30 cellular contexts compared by ENCODE assay signal in the genomic region with DNA sequence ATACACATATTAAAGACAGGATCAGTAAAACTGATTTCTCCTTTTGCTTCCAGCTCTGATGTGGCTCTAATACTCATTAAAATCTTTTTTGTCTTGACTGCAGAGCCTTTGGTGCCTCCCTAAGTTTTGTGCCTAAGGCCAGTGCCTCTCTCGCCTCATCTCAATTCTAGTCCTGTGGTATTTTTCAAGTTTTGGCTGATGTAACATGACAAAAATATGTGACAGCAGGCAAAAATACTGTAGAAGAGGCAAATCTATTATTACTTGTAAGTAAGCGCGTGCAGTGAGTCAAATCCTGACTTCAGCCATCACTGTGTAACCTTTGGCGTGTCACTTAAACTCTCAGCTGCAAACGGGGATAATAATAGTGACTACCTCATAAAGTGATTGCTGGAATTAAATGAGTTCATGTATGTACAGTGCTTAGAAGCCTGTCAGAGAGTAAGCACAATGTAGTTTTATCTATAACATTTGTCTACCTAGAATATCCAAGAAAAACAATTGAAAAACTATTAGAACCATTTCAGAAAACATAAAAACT.
DNase-seq lines count a peak whose midpoint lies in the region; ATAC-seq and TF ChIP-seq lines count a peak whose summit lies in the region.
"Had no signal": no experiment of that assay in that cellular context is flagged by ENCODE, and none has a peak within 500 bp of the region (broad histone marks: within the 10 kb centered on the region; RNA-seq: fewer than 3 reads in every experiment).

No MANE protein-coding gene starts in this region.

- H3K27ac ChIP-seq in SK-N-MC: peak overlapping the region; percentile 86
- H3K27ac ChIP-seq in neural cell (ENCODE audit: low read length): peak overlapping the region; percentile 70
- no peak overlapping the region for H3K27ac ChIP-seq in lower lobe of right lung
- H3K27ac ChIP-seq: A549, GM23248 had no signal

- peak; percentile 75 for TF ChIP-seq EP300 in neural cell (conservative IDR thresholded peaks at IDR 0.05; ENCODE audit: poor library complexity, severe bottlenecking)

- no peaks in the 10 kb centered on the region for H3K79me2 ChIP-seq in neural cell (replicated peaks; ENCODE audit: insufficient read depth, low read length)

- ATAC-seq in left ventricle myocardium superior (peak; percentile 91), lower lobe of right lung (no peak)
- ATAC-seq: A549; CD8-positive, alpha-beta T cell; HepG2 had no signal

- no peak overlapping the region for H3K4me2 ChIP-seq in neural cell (ENCODE audit: low read length)
- H3K4me2 ChIP-seq: A549 had no signal

- TF ChIP-seq RAD21 in neural cell (conservative IDR thresholded peaks at IDR 0.05): no peak

- H3K9me3 ChIP-seq in SK-N-MC (ENCODE audit: low read depth, low read length): peaks cover 10% of the 10 kb centered on the region; the same call in 1 of the 2 replicates
- H3K9me3 ChIP-seq in neural cell (ENCODE audit: low read length): no peaks in the 10 kb centered on the region
- H3K9me3 ChIP-seq in lower lobe of right lung: no peaks in the 10 kb centered on the region
- H3K9me3 ChIP-seq: A549, Caco-2 had no signal

- H3K4me3 ChIP-seq in SK-N-MC (peak overlapping the region; percentile 37), neural cell (ENCODE audit: low read length) (peak overlapping the region; percentile 9), lower lobe of right lung (no peak overlapping the region)
- H3K4me3 ChIP-seq: A549, GM23248 had no signal

- no peaks in the 10 kb centered on the region for H3K9me2 ChIP-seq in neural cell (ENCODE audit: insufficient read depth, low read length)

- peak overlapping the region; percentile 52 for H3K9ac ChIP-seq in SK-N-MC (ENCODE audit: insufficient read length)
- peak overlapping the region; percentile 34 for H3K9ac ChIP-seq in neural cell (ENCODE audit: low read length)
- H3K9ac ChIP-seq: GM23248 had no signal

- no peaks in the 10 kb centered on the region for H3K4me1 ChIP-seq in lower lobe of right lung
- H3K4me1 ChIP-seq: A549, Caco-2 had no signal

- no peak for DNase-seq in left ventricle myocardium superior
- no peak for DNase-seq in cardiac septum (ENCODE audit: low spot score)
- no peak for DNase-seq in SK-N-MC (ENCODE audit: low read depth, low spot score)
- DNase-seq in OCI-M1 (lab: John Stamatoyannopoulos, UW): no peak
- DNase-seq in lower lobe of right lung: no peak
- no peak for DNase-seq in NCI-H345 treated with DMSO at 0.1 percent for 48 hours (lab: John Stamatoyannopoulos, UW; ENCODE audit: unreplicated experiment)
- DNase-seq: AML-193; C1 segment of cervical spinal cord; Caco-2; CD8-positive, alpha-beta T cell; DMS 273 treated with DMSO at 0.1 percent for 48 hours; DMS79 treated with DMSO at 0.1 percent for 48 hours; GF-D8; GM23248; H9; Karpas-422; NCI-H1092; NCI-H1417 treated with DMSO at 0.1 percent for 48 hours; NCI-H1694 treated with DMSO at 0.1 percent for 48 hours; NCI-H2081; NCI-H2171; NCI-H446; NCI-H526; NCI-H82; NK-92 treated with Interleukin-12 subunit alpha and Interleukin-12 subunit beta, amount 100 ng/mL, for 24 hours; RPMI8226; SHP77 treated with DMSO at 0.1 percent for 48 hours had no signal

- H4K20me1 ChIP-seq in neural cell (ENCODE audit: insufficient read depth): no peaks in the 10 kb centered on the region

- H3K27me3 ChIP-seq in neural cell (ENCODE audit: insufficient read depth, low read depth, low read length) (no peaks in the 10 kb centered on the region), lower lobe of right lung (ENCODE audit: low read depth) (no peaks in the 10 kb centered on the region)

- intact Hi-C loops in left ventricle myocardium superior (cut with micrococcal nuclease) (no loop called here), cardiac septum (cut with DNase I) (no loop called here), lower lobe of right lung (cut with DNase I) (no loop called here)

- no peaks in the 10 kb centered on the region for H3K36me3 ChIP-seq in SK-N-MC (ENCODE audit: insufficient read depth, low read length)
- H3K36me3 ChIP-seq in neural cell (ENCODE audit: insufficient read depth, low read length): no peaks in the 10 kb centered on the region
- no peaks in the 10 kb centered on the region for H3K36me3 ChIP-seq in lower lobe of right lung

- no peaks in the 10 kb centered on the region for H3F3A ChIP-seq in neural cell (ENCODE audit: insufficient read depth, low read length, poor library complexity, severe bottlenecking)

- no peak for TF ChIP-seq CTCF in neural cell (IDR thresholded peaks at IDR 0.05; ENCODE audit: poor library complexity, severe bottlenecking)
- TF ChIP-seq CTCF in lower lobe of right lung (IDR thresholded peaks at IDR 0.05): no peak

- no peak overlapping the region for H2AFZ ChIP-seq in neural cell (ENCODE audit: low read depth, low read length)
- H2AFZ ChIP-seq: GM23248 had no signal

TF ChIP-seq in neural cell, 6 proteins besides CTCF, POLR2A, EP300 and RAD21:
- TF ChIP-seq SMC3 (conservative IDR thresholded peaks at IDR 0.05; ENCODE audit: poor library complexity) (no peak), POLR2AphosphoS5 (IDR thresholded peaks at IDR 0.05) (peak; percentile 75), TAF1 (IDR thresholded peaks at IDR 0.05; ENCODE audit: low read depth) (no peak)
- TF ChIP-seq, protein P1, sequence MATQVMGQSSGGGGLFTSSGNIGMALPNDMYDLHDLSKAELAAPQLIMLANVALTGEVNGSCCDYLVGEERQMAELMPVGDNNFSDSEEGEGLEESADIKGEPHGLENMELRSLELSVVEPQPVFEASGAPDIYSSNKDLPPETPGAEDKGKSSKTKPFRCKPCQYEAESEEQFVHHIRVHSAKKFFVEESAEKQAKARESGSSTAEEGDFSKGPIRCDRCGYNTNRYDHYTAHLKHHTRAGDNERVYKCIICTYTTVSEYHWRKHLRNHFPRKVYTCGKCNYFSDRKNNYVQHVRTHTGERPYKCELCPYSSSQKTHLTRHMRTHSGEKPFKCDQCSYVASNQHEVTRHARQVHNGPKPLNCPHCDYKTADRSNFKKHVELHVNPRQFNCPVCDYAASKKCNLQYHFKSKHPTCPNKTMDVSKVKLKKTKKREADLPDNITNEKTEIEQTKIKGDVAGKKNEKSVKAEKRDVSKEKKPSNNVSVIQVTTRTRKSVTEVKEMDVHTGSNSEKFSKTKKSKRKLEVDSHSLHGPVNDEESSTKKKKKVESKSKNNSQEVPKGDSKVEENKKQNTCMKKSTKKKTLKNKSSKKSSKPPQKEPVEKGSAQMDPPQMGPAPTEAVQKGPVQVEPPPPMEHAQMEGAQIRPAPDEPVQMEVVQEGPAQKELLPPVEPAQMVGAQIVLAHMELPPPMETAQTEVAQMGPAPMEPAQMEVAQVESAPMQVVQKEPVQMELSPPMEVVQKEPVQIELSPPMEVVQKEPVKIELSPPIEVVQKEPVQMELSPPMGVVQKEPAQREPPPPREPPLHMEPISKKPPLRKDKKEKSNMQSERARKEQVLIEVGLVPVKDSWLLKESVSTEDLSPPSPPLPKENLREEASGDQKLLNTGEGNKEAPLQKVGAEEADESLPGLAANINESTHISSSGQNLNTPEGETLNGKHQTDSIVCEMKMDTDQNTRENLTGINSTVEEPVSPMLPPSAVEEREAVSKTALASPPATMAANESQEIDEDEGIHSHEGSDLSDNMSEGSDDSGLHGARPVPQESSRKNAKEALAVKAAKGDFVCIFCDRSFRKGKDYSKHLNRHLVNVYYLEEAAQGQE (IDR thresholded peaks at IDR 0.05; ENCODE audit: borderline replicate concordance): no peak
